Comparison of ENCODE assay signal across 9 cellular contexts in the genomic region with DNA sequence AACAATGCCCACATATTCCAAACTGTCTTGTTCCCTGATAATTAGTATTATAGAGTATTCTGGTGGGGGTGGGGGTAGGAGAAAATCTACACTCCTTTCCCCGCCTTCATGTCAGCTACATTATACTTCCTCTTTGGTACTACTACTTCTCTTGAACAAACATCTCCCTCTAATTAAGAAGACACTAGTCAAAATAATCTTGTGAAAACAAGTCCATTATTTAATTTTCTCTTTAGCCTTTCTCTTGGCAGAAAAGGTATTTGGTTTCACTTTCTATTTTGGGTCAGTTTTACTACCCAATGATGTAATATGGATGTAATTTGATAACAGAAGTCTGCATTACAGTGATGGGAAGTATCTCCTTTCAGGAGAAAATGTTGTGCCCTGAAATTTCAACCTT. TPM values are rescaled to one million over a fixed set of nuclear protein-coding genes. Genes with fewer than 3 reads are reported as not detected.
DNase-seq lines count a peak whose midpoint lies in the region; ATAC-seq lines count a peak whose summit lies in the region.
"Had no signal": no experiment of that assay in that cellular context is flagged by ENCODE, and none has a peak within 500 bp of the region (broad histone marks: within the 10 kb centered on the region; RNA-seq: fewer than 3 reads in every experiment).

No MANE protein-coding gene starts in this region.

- H3K9me3 Mint-ChIP-seq in activated CD4-positive, alpha-beta T cell treated with anti-CD3 and anti-CD28 coated beads for 36 hours (ENCODE audit: low read depth) = peaks cover 7% of the 10 kb centered on the region

- H3K4me3 ChIP-seq in skeletal muscle cell (ENCODE audit: low read depth, low read length) = peak overlapping the region; percentile 19

- peak overlapping the region; percentile 57 for H3K27ac Mint-ChIP-seq in activated CD4-positive, alpha-beta T cell treated with anti-CD3 and anti-CD28 coated beads for 36 hours
- H3K27ac Mint-ChIP-seq: CD14-positive monocyte had no signal

- ATAC-seq in activated CD4-positive, alpha-beta T cell treated with anti-CD3 and anti-CD28 coated beads for 36 hours = no peak
- ATAC-seq in GM19395 (IDR thresholded peaks at IDR 0.05; ENCODE audit: unreplicated experiment) = no peak
- no peak for ATAC-seq in GM18868 (IDR thresholded peaks at IDR 0.05; ENCODE audit: unreplicated experiment)

- CTCF ChIA-PET in activated CD4-positive, alpha-beta T cell treated with anti-CD3 and anti-CD28 coated beads for 36 hours (lab: Charles Lee) = no interaction called here

- intact Hi-C loops in activated CD4-positive, alpha-beta T cell treated with anti-CD3 and anti-CD28 coated beads for 36 hours (cut with DNase I, micrococcal nuclease) = no loop called here

- no peak overlapping the region for H3K4me3 Mint-ChIP-seq in activated CD4-positive, alpha-beta T cell treated with anti-CD3 and anti-CD28 coated beads for 36 hours
- H3K4me3 Mint-ChIP-seq: CD14-positive monocyte had no signal

- POLR2A ChIA-PET in activated CD4-positive, alpha-beta T cell treated with anti-CD3 and anti-CD28 coated beads for 36 hours (lab: Charles Lee) = no interaction called here

- no peaks in the 10 kb centered on the region for H3K27me3 Mint-ChIP-seq in activated CD4-positive, alpha-beta T cell treated with anti-CD3 and anti-CD28 coated beads for 36 hours

- peaks cover 5% of the 10 kb centered on the region for H3K4me1 Mint-ChIP-seq in activated CD4-positive, alpha-beta T cell treated with anti-CD3 and anti-CD28 coated beads for 36 hours
- H3K4me1 Mint-ChIP-seq: CD14-positive monocyte had no signal

- H3K36me3 Mint-ChIP-seq in activated CD4-positive, alpha-beta T cell treated with anti-CD3 and anti-CD28 coated beads for 36 hours (ENCODE audit: low read depth) = no peaks in the 10 kb centered on the region
- H3K36me3 Mint-ChIP-seq: CD14-positive monocyte had no signal

- no peak for DNase-seq in activated CD4-positive, alpha-beta T cell treated with anti-CD3 and anti-CD28 coated beads for 36 hours
- no peak for DNase-seq in activated CD4-positive, alpha-beta T cell treated with anti-CD3 and anti-CD28 coated beads, Interleukin-2, amount 50 U/mL, for 1 hour
- DNase-seq in NCI-H748 (lab: John Stamatoyannopoulos, UW; ENCODE audit: unreplicated experiment) (peak; percentile 44), dermis blood vessel endothelial cell (peak; percentile 12), skeletal muscle cell (ENCODE audit: low read depth) (peak; percentile 22)
- no peak for DNase-seq in stimulated activated CD4-positive, alpha-beta T cell treated with anti-CD3 and anti-CD28 coated beads, Interleukin-1b, Interleukin-23, amount 100 ng/mL, for 48 hours

RNA-seq across cellular contexts. Expression of gene NTMT2, which starts 22.5 kb away (rescaled TPM):
- total RNA-seq in activated CD4-positive, alpha-beta T cell treated with anti-CD3 and anti-CD28 coated beads for 36 hours = not detected
- not detected in 2 replicates for total RNA-seq in dermis blood vessel endothelial cell

Comparison
In these comparisons a context has a peak if more than half of its experiments do, and no peak if none do; other contexts are left out.
1. DNase-seq: peak in NCI-H748 (single experiment), dermis blood vessel endothelial cell (single experiment) and skeletal muscle cell (single experiment); none in activated CD4-positive, alpha-beta T cell treated with anti-CD3 and anti-CD28 coated beads for 36 hours (single experiment), activated CD4-positive, alpha-beta T cell treated with anti-CD3 and anti-CD28 coated beads, Interleukin-2, amount 50 U/mL, for 1 hour (single experiment) and stimulated activated CD4-positive, alpha-beta T cell treated with anti-CD3 and anti-CD28 coated beads, Interleukin-1b, Interleukin-23, amount 100 ng/mL, for 48 hours (single experiment).